Comparison of ENCODE assay signal across 2 cellular contexts in the genomic region with DNA sequence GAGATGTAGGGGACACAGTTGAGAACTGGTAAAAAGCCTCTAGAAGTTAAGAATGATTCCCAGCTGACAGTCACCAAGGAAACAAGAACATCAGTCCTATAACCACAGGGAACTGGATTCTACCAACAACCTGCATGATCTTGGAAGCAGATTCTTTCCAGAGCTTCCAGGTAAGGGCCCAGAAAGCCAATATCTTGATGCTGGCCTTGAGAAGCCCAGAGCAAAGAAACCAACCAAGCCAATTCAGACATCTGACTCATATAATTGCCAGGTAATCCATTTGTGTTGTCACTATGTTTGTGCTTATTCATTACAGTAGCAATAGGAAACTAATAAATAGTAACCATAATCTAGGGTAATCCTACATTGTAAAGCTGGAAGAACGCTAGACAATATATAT.
TF ChIP-seq lines count a peak whose summit lies in the region.

No MANE protein-coding gene starts in this region.

TF ChIP-seq in WTC11, 78 proteins besides CTCF, POLR2A, EP300 and RAD21 (continued from another document):
- TF ChIP-seq, protein P1, sequence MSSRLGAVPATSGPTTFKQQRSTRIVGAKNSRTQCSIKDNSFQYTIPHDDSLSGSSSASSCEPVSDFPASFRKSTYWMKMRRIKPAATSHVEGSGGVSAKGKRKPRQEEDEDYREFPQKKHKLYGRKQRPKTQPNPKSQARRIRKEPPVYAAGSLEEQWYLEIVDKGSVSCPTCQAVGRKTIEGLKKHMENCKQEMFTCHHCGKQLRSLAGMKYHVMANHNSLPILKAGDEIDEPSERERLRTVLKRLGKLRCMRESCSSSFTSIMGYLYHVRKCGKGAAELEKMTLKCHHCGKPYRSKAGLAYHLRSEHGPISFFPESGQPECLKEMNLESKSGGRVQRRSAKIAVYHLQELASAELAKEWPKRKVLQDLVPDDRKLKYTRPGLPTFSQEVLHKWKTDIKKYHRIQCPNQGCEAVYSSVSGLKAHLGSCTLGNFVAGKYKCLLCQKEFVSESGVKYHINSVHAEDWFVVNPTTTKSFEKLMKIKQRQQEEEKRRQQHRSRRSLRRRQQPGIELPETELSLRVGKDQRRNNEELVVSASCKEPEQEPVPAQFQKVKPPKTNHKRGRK (CRISPR knock-in tag; IDR thresholded peaks at IDR 0.05; ENCODE audit: borderline replicate concordance), result no peak

TF ChIP-seq in HepG2, 621 proteins besides CTCF, POLR2A, EP300 and RAD21 (continued from another document):
- TF ChIP-seq, protein P2, sequence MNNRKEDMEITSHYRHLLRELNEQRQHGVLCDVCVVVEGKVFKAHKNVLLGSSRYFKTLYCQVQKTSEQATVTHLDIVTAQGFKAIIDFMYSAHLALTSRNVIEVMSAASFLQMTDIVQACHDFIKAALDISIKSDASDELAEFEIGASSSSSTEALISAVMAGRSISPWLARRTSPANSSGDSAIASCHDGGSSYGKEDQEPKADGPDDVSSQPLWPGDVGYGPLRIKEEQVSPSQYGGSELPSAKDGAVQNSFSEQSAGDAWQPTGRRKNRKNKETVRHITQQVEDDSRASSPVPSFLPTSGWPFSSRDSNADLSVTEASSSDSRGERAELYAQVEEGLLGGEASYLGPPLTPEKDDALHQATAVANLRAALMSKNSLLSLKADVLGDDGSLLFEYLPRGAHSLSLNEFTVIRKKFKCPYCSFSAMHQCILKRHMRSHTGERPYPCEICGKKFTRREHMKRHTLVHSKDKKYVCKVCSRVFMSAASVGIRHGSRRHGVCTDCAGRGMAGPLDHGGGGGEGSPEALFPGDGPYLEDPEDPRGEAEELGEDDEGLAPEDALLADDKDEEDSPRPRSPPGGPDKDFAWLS (CRISPR knock-in tag; IDR thresholded peaks at IDR 0.05; ENCODE audit: borderline replicate concordance), result no peak
